15 cellular contexts compared by ENCODE assay signal in the genomic region with DNA sequence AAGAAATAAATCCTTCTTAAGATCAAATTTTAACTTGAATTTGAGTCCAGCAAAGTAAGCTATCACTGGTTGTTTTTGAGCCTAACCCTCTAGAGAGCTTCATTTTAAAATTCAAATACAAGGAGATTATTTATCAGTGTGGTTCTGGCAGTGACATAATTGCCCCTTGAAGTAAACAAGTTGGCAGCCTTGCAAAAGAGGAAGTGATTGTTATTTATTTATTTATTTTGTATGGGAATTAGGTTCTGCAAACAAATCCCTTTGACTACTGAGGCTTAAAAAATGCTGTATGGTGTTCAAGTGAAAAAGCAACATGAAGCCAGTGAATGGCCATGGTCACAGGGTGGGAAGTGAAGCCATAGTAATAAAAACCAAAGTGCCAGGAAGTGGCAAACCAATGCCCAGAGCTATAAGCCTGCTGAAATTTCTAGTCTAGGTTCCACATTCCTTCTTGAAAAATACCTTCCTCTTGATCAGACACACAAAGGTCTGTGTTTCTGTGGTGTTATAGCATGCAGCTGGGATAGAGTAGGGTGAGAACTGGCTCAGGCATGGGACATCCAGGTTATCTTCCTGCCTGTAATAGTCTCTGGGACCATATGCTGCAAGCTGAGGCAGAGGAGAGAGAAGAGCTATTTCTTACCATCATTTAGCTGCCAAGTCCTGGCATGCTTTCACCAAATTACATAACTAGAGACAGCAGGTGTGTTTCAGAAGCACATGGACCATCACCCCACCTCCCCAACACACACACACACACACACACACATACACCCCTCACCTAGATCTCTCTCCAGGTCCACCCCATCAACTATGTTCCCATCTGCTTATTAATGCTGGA. TPM values are rescaled to one million over a fixed set of nuclear protein-coding genes. Genes with fewer than 3 reads are reported as not detected.
DNase-seq lines count a peak whose midpoint lies in the region; ATAC-seq and TF ChIP-seq lines count a peak whose summit lies in the region.
"Had no signal": no experiment of that assay in that cellular context is flagged by ENCODE, and none has a peak within 500 bp of the region (broad histone marks: within the 10 kb centered on the region; RNA-seq: fewer than 3 reads in every experiment).

No MANE protein-coding gene starts in this region.

- H3K27me3 ChIP-seq in foreskin keratinocyte: no peaks in the 10 kb centered on the region

- H3K4me3 ChIP-seq in foreskin fibroblast (ENCODE audit: low read depth in 1 of 2, low read length in 2 of 2): no peak overlapping the region

- TF ChIP-seq POLR2A in GM18505 (IDR thresholded peaks at IDR 0.05; ENCODE audit: borderline replicate concordance, extremely low read depth, insufficient read depth, insufficient read length): no peak

- H3K4me1 ChIP-seq in foreskin keratinocyte: no peaks in the 10 kb centered on the region

- peak; percentile 15 for DNase-seq in COR-L47 (lab: John Stamatoyannopoulos, UW)
- DNase-seq in GF-D8 (lab: John Stamatoyannopoulos, UW): peak; percentile 46
- peak; percentile 90 for DNase-seq in NCI-H2171 treated with DMSO at 0.1 percent for 48 hours (lab: John Stamatoyannopoulos, UW)
- peak; percentile 8 to 20 for DNase-seq in foreskin keratinocyte
- DNase-seq in foreskin fibroblast: no peak
- DNase-seq: activated B cell treated with CpG ODN at 0.5 μM for 24 hours; NCI-H146; stimulated activated CD4-positive, alpha-beta T cell treated with anti-CD3 and anti-CD28 coated beads, Interleukin-4, amount 100 ng/mL, for 24 hours; stimulated activated CD8-positive, alpha-beta memory T cell treated with anti-CD3 and anti-CD28 coated beads, Interleukin-4, amount 100 ng/mL, for 48 hours; T-helper 1 cell had no signal

- no peak overlapping the region for H3K27ac ChIP-seq in foreskin keratinocyte

- ATAC-seq in foreskin keratinocyte (no peak), HG02588 (IDR thresholded peaks at IDR 0.05; ENCODE audit: unreplicated experiment) (no peak), GM18505 (IDR thresholded peaks at IDR 0.05; ENCODE audit: unreplicated experiment) (no peak)
- ATAC-seq: left lobe of liver had no signal

- TF ChIP-seq CTCF in foreskin keratinocyte (conservative IDR thresholded peaks at IDR 0.05): no peak
- TF ChIP-seq CTCF in foreskin fibroblast (IDR thresholded peaks at IDR 0.05; ENCODE audit: low read depth, low read length): no peak

RNA-seq across cellular contexts. Expression of gene TSPAN7, which starts 47.1 kb away (rescaled TPM):
- 0.24 and 0.28 TPM in 2 replicates for total RNA-seq in foreskin keratinocyte
- 0.17 and 0.32 TPM in 2 replicates for polyA plus RNA-seq in foreskin keratinocyte
- total RNA-seq: activated B cell treated with CpG ODN at 0.5 μM for 24 hours, fibroblast of villous mesenchyme had no signal
- polyA plus RNA-seq: IgD-negative memory B cell had no signal

Comparison
In these comparisons a context has a peak if more than half of its experiments do, and no peak if none do; other contexts are left out.
1. DNase-seq: peak in COR-L47 (single experiment), GF-D8 (single experiment), NCI-H2171 treated with DMSO at 0.1 percent for 48 hours (single experiment) and foreskin keratinocyte (2 of 2); none in foreskin fibroblast (0 of 2).